1 cellular context compared by ENCODE assay signal in genomic region chr18:12460874-12461273, GRCh38.
TF ChIP-seq lines count a peak whose summit lies in the region.

No MANE protein-coding gene starts in this region.

TF ChIP-seq in endothelial cell of umbilical vein, 7 proteins besides CTCF, POLR2A, EP300 and RAD21 (continued from another document):
- TF ChIP-seq MYC (IDR thresholded peaks at IDR 0.05; ENCODE audit: low read depth, low read length): no peak
